ENCODE assay signal across 8 cellular contexts in the genomic region with DNA sequence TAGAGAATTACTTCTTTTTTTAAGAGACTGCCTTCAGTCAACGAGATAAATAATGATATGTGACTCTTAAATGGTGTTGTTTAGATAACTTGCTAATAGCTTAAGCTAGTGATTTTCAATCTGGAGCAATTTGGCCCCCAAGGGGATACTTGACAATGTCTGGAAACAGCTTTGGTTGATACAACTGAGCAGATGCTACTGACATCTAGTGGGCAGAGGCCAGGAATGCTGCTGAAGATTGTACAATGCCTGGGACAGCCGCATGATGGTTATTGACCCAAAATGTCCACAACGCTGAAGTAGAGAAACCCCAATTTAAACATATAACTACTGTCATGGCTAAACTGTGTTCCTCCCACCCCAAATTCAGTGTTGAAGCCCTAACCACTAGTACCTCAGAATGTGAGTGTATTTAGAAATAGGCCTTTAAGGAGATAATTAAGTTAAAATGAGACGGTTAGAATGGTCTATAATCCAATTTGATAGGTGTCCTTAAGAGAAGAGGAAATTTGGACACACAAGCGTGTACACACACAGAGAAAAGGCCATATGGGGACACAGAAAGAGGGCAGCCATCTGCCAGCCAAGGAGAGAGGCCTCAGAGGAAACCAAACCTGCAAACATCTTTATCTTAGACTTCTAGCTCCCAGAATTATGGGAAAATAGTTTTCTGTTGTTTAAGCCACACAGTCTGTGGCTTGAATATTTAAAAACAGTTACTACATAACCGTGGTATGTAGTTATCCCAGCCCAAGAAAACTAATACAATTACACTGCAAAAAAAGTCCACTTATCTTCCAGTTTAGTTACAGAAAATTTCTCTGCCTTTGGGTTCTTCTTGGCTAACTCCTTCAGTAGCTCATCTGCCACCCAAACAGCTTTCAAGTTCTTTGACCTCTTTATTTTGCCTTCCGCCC. TPM values are rescaled to one million over a fixed set of nuclear protein-coding genes. Genes with fewer than 3 reads are reported as not detected.
DNase-seq lines count a peak whose midpoint lies in the region; ATAC-seq, FAIRE-seq and TF ChIP-seq lines count a peak whose summit lies in the region.

No MANE protein-coding gene starts in this region.

- intact Hi-C loops in lower lobe of right lung (cut with DNase I), result no loop called here

- DNase-seq in COLO668 (lab: John Stamatoyannopoulos, UW; ENCODE audit: unreplicated experiment) (peak; percentile 23), GM19239 (ENCODE audit: insufficient read length, low spot score) (peak; percentile 24), NCI-H2227 treated with DMSO at 0.1 percent for 48 hours (lab: John Stamatoyannopoulos, UW) (peak; percentile 32), dedifferentiated amniotic fluid mesenchymal stem cell (ENCODE audit: extremely low spot score) (peak; percentile 79), lower lobe of right lung (no peak)
- DNase-seq in stimulated activated CD8-positive, alpha-beta memory T cell treated with anti-CD3 and anti-CD28 coated beads, Interleukin-7, amount 100 ng/mL, for 4 hours (ENCODE audit: low read depth in 2 of 2), result peak; percentile 7 to 33

- no peaks in the 10 kb centered on the region for H3K4me1 ChIP-seq in lower lobe of right lung

- FAIRE-seq in GM19239 (lab: Jason Lieb, UNC), result peak; percentile 94

- no peaks in the 10 kb centered on the region for H3K27me3 ChIP-seq in lower lobe of right lung (ENCODE audit: low read depth)

- peak; percentile 99 for ATAC-seq in HG03196 (IDR thresholded peaks at IDR 0.05; ENCODE audit: unreplicated experiment)
- peak; percentile 88 for ATAC-seq in activated CD4-positive, CD25-positive, alpha-beta regulatory T cell treated with anti-CD3 and anti-CD28 coated beads, Interleukin-2, amount 50 U/mL, for 24 hours
- ATAC-seq in lower lobe of right lung, result peak; percentile 86 to 91

- H3K27ac ChIP-seq in lower lobe of right lung, result no peak overlapping the region

- peak; percentile 85 for TF ChIP-seq CTCF in lower lobe of right lung (IDR thresholded peaks at IDR 0.05)

- no peaks in the 10 kb centered on the region for H3K9me3 ChIP-seq in lower lobe of right lung

- H3K36me3 ChIP-seq in lower lobe of right lung, result no peaks in the 10 kb centered on the region

- H3K4me3 ChIP-seq in lower lobe of right lung, result no peak overlapping the region

RNA-seq across cellular contexts. Expression of a gene that starts 22.2 kb away (rescaled TPM):
- total RNA-seq in lower lobe of right lung, result 3.9 TPM

RNA-seq across cellular contexts. Expression of a gene that starts 22.3 kb away (rescaled TPM):
- 34.9 TPM for total RNA-seq in lower lobe of right lung
